In genomic region chr1:91584309-91584708, GRCh38 we compare ENCODE assay signal across 19 cellular contexts.
"Had no signal": no experiment of that assay in that cellular context is flagged by ENCODE, and none has a peak within 500 bp of the region (broad histone marks: within the 10 kb centered on the region; RNA-seq: fewer than 3 reads in every experiment).

No MANE protein-coding gene starts in this region.

- H3K4me2 ChIP-seq: smooth muscle cell had no signal

- ATAC-seq: stimulated activated naive CD8-positive, alpha-beta T cell treated with anti-CD3 and anti-CD28 coated beads, Interleukin-15, Interleukin-2, amounts not matched to agents 100 U/mL and 50 U/mL, for 24 hours; WTC11 had no signal

- H3K9me3 ChIP-seq: neutrophil, upper lobe of left lung had no signal

- DNase-seq: activated CD4-positive, alpha-beta memory T cell treated with anti-CD3 and anti-CD28 coated beads, Interleukin-2, amount 10 ng/mL, durations not matched to agents 7 days and 5 days; activated CD4-positive, alpha-beta T cell treated with anti-CD3 and anti-CD28 coated beads for 4 hours; activated naive CD4-positive, alpha-beta T cell treated with anti-CD3 and anti-CD28 coated beads, Interleukin-2, amount 10 ng/mL, durations not matched to agents 7 days and 5 days; activated T-cell treated with anti-CD3 and anti-CD28 coated beads, Interleukin-2, amount 50 U/mL, for 24 hours; dermis blood vessel endothelial cell; glutamatergic neuron; left cardiac atrium; midbrain; posterior cingulate gyrus; stimulated activated naive CD8-positive, alpha-beta T cell treated with anti-CD3 and anti-CD28 coated beads, Interleukin-15, Interleukin-2, amounts not matched to agents 100 U/mL and 50 U/mL, for 24 hours; SW 1271 had no signal

- FAIRE-seq: astrocyte, bronchial epithelial cell, TTC549 had no signal

- H3K4me3 ChIP-seq: lung, smooth muscle cell, upper lobe of left lung had no signal

- H3K27me3 ChIP-seq: neutrophil, upper lobe of left lung had no signal

- H3K36me3 ChIP-seq: neutrophil, upper lobe of left lung had no signal
